16 cellular contexts compared by ENCODE assay signal in the genomic region with DNA sequence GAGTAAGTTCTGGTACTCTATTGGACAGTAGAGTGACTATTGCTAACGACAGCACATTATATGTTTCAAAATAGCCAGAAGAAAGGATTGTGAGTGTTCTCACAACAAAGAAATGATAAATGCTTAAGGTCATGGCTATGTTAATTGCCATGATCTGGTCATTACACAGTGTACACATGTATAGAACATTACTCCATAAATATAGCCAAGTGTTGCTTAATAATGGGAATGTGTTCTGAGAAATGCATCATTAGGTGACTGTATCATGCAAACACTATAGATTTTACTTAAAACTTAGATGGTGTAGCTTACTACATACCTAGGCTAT.
DNase-seq lines count a peak whose midpoint lies in the region; TF ChIP-seq lines count a peak whose summit lies in the region.
"Had no signal": no experiment of that assay in that cellular context is flagged by ENCODE, and none has a peak within 500 bp of the region (broad histone marks: within the 10 kb centered on the region; RNA-seq: fewer than 3 reads in every experiment).

No MANE protein-coding gene starts in this region.

- H3K36me3 ChIP-seq in DOHH2 (ENCODE audit: control insufficient read depth, low read length) (peaks cover 33% of the 10 kb centered on the region), OCI-LY1 (ENCODE audit: insufficient read depth, low read length) (peaks cover 19% of the 10 kb centered on the region; the same call in 1 of the 2 replicates), neutrophil (no peaks in the 10 kb centered on the region)
- H3K36me3 ChIP-seq: cardiac muscle cell, thoracic aorta had no signal

- peaks cover 16% of the 10 kb centered on the region for H4K20me1 ChIP-seq in DOHH2 (ENCODE audit: control insufficient read depth, insufficient read depth, low read depth, low read length)
- 0 out of 2 replicates have a peak, but pooled peaks cover 5% of the 10 kb centered on the region for H4K20me1 ChIP-seq in OCI-LY1 (ENCODE audit: insufficient read depth, low read length)

- no peaks in the 10 kb centered on the region for H3K27me3 ChIP-seq in DOHH2 (ENCODE audit: control insufficient read depth, low read length)
- H3K27me3 ChIP-seq in OCI-LY1 (ENCODE audit: insufficient read depth, low read length) = no peaks in the 10 kb centered on the region
- no peaks in the 10 kb centered on the region for H3K27me3 ChIP-seq in neutrophil
- H3K27me3 ChIP-seq: BLaER1, cardiac muscle cell, MG63 had no signal

- no peak overlapping the region for H3K27ac ChIP-seq in DOHH2 (ENCODE audit: low read depth, low read length)
- peak overlapping the region; percentile 47 for H3K27ac ChIP-seq in OCI-LY1 (ENCODE audit: low read depth, low read length, poor library complexity, severe bottlenecking)
- H3K27ac ChIP-seq in neutrophil = peak overlapping the region; percentile 13
- H3K27ac ChIP-seq: BLaER1, cardiac muscle cell, thoracic aorta had no signal

- no peaks in the 10 kb centered on the region for H3K9me2 ChIP-seq in DOHH2 (replicated peaks; ENCODE audit: control insufficient read depth, low read length)
- no peaks in the 10 kb centered on the region for H3K9me2 ChIP-seq in OCI-LY1 (ENCODE audit: low read depth, low read length)

- H3K9ac ChIP-seq in OCI-LY1 (ENCODE audit: low read length) = no peak overlapping the region
- H3K9ac ChIP-seq: BLaER1 had no signal

- H3K9me3 ChIP-seq in DOHH2 (ENCODE audit: control insufficient read depth, insufficient read depth, low read length) = no peaks in the 10 kb centered on the region
- no peaks in the 10 kb centered on the region for H3K9me3 ChIP-seq in OCI-LY1 (ENCODE audit: low read length)
- H3K9me3 ChIP-seq in neutrophil = no peaks in the 10 kb centered on the region
- H3K9me3 ChIP-seq: MG63, thoracic aorta had no signal

- H3K4me1 ChIP-seq in DOHH2 (ENCODE audit: control insufficient read depth, low read length) = peaks cover 75% of the 10 kb centered on the region
- peaks cover 66% of the 10 kb centered on the region for H3K4me1 ChIP-seq in OCI-LY1 (ENCODE audit: insufficient read depth, low read length, severe bottlenecking)
- H3K4me1 ChIP-seq in neutrophil (ENCODE audit: control insufficient read depth in 1 of 2, insufficient read depth in 1 of 2, low read depth in 1 of 2, low read length in 1 of 2) = peaks cover 43 to 54% of the 10 kb centered on the region in 2 experiments

- H3K79me2 ChIP-seq in DOHH2 (ENCODE audit: control insufficient read depth, low read length) = peaks cover 99% of the 10 kb centered on the region
- peaks cover 97% of the 10 kb centered on the region for H3K79me2 ChIP-seq in OCI-LY1 (ENCODE audit: insufficient read depth, low read length)

- TF ChIP-seq CTCF in DOHH2 (IDR thresholded peaks at IDR 0.05; ENCODE audit: low read depth, low read length, poor library complexity, severe bottlenecking) (no peak), OCI-LY1 (IDR thresholded peaks at IDR 0.05; ENCODE audit: low read length) (no peak), epithelial cell of esophagus (IDR thresholded peaks at IDR 0.05; ENCODE audit: insufficient read depth, low read depth, low read length, missing control alignments) (no peak), neutrophil (IDR thresholded peaks at IDR 0.05) (no peak)

- H3F3A ChIP-seq in DOHH2 (ENCODE audit: control insufficient read depth, insufficient read depth) = no peaks in the 10 kb centered on the region
- H3F3A ChIP-seq in OCI-LY1 (ENCODE audit: insufficient read depth, low read length) = no peaks in the 10 kb centered on the region

- H3K4me3 ChIP-seq in DOHH2 (ENCODE audit: low read length) = no peak overlapping the region
- no peak overlapping the region for H3K4me3 ChIP-seq in OCI-LY1 (ENCODE audit: low read depth, low read length, poor library complexity, severe bottlenecking)
- no peak overlapping the region for H3K4me3 ChIP-seq in epithelial cell of esophagus (ENCODE audit: low read length)
- H3K4me3 ChIP-seq in neutrophil (ENCODE audit: low read depth in 1 of 2, low read length in 1 of 2) = no peak overlapping the region
- H3K4me3 ChIP-seq: BLaER1, cardiac muscle cell, MG63, thoracic aorta had no signal

- no peak overlapping the region for H2AFZ ChIP-seq in OCI-LY1 (ENCODE audit: low read length)

- peak overlapping the region; percentile 24 for H3K4me2 ChIP-seq in DOHH2 (ENCODE audit: low read length)
- no peak overlapping the region; the same call in 1 of the 2 replicates for H3K4me2 ChIP-seq in OCI-LY1 (ENCODE audit: low read length)

- DNase-seq in epithelial cell of esophagus (ENCODE audit: low read depth) (peak; percentile 46), GM19240 (ENCODE audit: insufficient read length, low spot score) (no peak), C1 segment of cervical spinal cord (lab: John Stamatoyannopoulos, UW) (no peak)
- DNase-seq in stimulated activated naive CD4-positive, alpha-beta T cell treated with Interleukin-2 at 50 U/mL for 16 hours (lab: John Stamatoyannopoulos, UW) = no peak
- DNase-seq: activated naive CD4-positive, alpha-beta T cell treated with anti-CD3 and anti-CD28 coated beads, Interleukin-2, amount 10 ng/mL, durations not matched to agents 7 days and 5 days; effector CD8-positive, alpha-beta T cell; H7; MG63; NCI-H2029 treated with DMSO at 0.1 percent for 48 hours; NCI-H774 had no signal
